26 cellular contexts compared by ENCODE assay signal in genomic region chr1:244318078-244318477, GRCh38.
"Had no signal": no experiment of that assay in that cellular context is flagged by ENCODE, and none has a peak within 500 bp of the region (broad histone marks: within the 10 kb centered on the region; RNA-seq: fewer than 3 reads in every experiment).

No MANE protein-coding gene starts in this region.

- H3K9me3 ChIP-seq: left lung, pancreas, psoas muscle, right atrium auricular region, thyroid gland, upper lobe of right lung had no signal

- H3K27ac Mint-ChIP-seq: activated naive CD8-positive, alpha-beta T cell; stimulated activated naive CD8-positive, alpha-beta T cell treated with anti-CD3 and anti-CD28 coated beads, Interleukin-15, Interleukin-2, amounts not matched to agents 100 ng/mL and 50 ng/mL, for 24 hours had no signal

- H3K27me3 ChIP-seq: left lung, pancreas, right atrium auricular region, thyroid gland, upper lobe of right lung had no signal

- ATAC-seq: esophagus mucosa, left lung, pancreas, psoas muscle, upper lobe of right lung had no signal

- H3K9me3 Mint-ChIP-seq: stimulated activated naive CD8-positive, alpha-beta T cell treated with anti-CD3 and anti-CD28 coated beads, Interleukin-15, Interleukin-2, amounts not matched to agents 100 ng/mL and 50 ng/mL, for 24 hours had no signal

- DNase-seq: activated CD4-positive, alpha-beta T cell treated with anti-CD3 and anti-CD28 coated beads for 1 hour; activated CD4-positive, alpha-beta T cell treated with anti-CD3 and anti-CD28 coated beads, Interleukin-2, amount 50 U/mL, for 4 hours; activated naive CD4-positive, alpha-beta T cell; activated T-cell treated with anti-CD3 and anti-CD28 coated beads, Interleukin-2, amount 50 U/mL, for 1 hour; central memory CD4-positive, alpha-beta T cell; effector memory CD4-positive, alpha-beta T cell; foreskin melanocyte; kidney glomerular epithelial cell; left lung; naive B cell; pancreas; psoas muscle; stimulated activated CD4-positive, alpha-beta T cell treated with anti-CD3 and anti-CD28 coated beads, Interleukin-4, amount 100 ng/mL, for 4 hours; substantia nigra; thyroid gland; upper lobe of right lung; WERI-Rb-1 had no signal

- H3K27me3 Mint-ChIP-seq: activated naive CD8-positive, alpha-beta T cell; naive B cell; stimulated activated naive CD8-positive, alpha-beta T cell treated with anti-CD3 and anti-CD28 coated beads, Interleukin-15, Interleukin-2, amounts not matched to agents 100 ng/mL and 50 ng/mL, for 24 hours had no signal

- H3K4me3 ChIP-seq: left lung, lung, pancreas, psoas muscle, right atrium auricular region, thyroid gland, upper lobe of right lung had no signal

- H3K4me1 ChIP-seq: psoas muscle had no signal

- H3K36me3 ChIP-seq: left lung, pancreas, right atrium auricular region, thyroid gland, upper lobe of right lung, WERI-Rb-1 had no signal

- FAIRE-seq: astrocyte, colon, endothelial cell of umbilical vein, pancreas, TTC549 had no signal

- H3K27ac ChIP-seq: pancreas, psoas muscle, right atrium auricular region, thyroid gland, upper lobe of right lung, WERI-Rb-1 had no signal

- H3K36me3 Mint-ChIP-seq: naive B cell had no signal

- H3K4me3 Mint-ChIP-seq: activated naive CD8-positive, alpha-beta T cell had no signal
